Comparison of ENCODE assay signal across 21 cellular contexts in the genomic region with DNA sequence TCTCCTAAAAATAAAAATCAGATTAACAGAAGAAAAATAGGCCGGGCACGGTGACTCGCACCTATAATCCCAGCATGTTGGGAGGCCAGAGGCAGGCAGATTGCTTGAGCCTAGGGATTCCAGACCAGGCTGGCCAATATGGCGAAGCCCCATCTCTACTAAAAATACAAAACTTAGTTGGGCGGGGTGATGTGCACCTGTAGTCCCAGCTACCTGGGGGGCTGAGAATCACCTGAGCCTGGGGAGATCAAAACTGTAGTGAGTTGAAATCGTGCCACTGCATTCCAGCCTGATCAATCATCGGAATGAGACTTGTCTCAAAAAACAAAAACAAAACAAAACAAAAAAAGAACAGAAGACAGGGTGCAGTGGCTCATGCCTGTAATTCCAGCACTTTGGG. TPM values are rescaled to one million over a fixed set of nuclear protein-coding genes. Genes with fewer than 3 reads are reported as not detected.
DNase-seq lines count a peak whose midpoint lies in the region; ATAC-seq and TF ChIP-seq lines count a peak whose summit lies in the region.
"Had no signal": no experiment of that assay in that cellular context is flagged by ENCODE, and none has a peak within 500 bp of the region (broad histone marks: within the 10 kb centered on the region; RNA-seq: fewer than 3 reads in every experiment).

No MANE protein-coding gene starts in this region.

- peaks cover 22% of the 10 kb centered on the region for H3K4me1 ChIP-seq in left ventricle myocardium inferior
- H3K4me1 ChIP-seq in trophoblast cell (ENCODE audit: control insufficient read depth in 1 of 2, insufficient read depth in 2 of 2, low read length in 2 of 2) = peaks cover 19 to 20% of the 10 kb centered on the region in 2 experiments
- H3K4me1 ChIP-seq in upper lobe of right lung = peaks cover 21% of the 10 kb centered on the region

- no peak for ATAC-seq in upper lobe of right lung
- ATAC-seq: activated T-cell treated with anti-CD3 and anti-CD28 coated beads, Interleukin-2, amount 50 U/mL, for 4 hours; K562 had no signal

- peak overlapping the region; percentile 61 for H2BK5ac ChIP-seq in trophoblast cell (ENCODE audit: low read depth, low read length, poor library complexity)

- no peak overlapping the region for H3K18ac ChIP-seq in trophoblast cell (ENCODE audit: low read length)

- H3K4ac ChIP-seq in trophoblast cell (ENCODE audit: low read depth, low read length) = no peak overlapping the region

- no peak overlapping the region for H3K4me2 ChIP-seq in trophoblast cell (ENCODE audit: low read length)

- H3K79me2 ChIP-seq in trophoblast cell (ENCODE audit: control insufficient read depth, insufficient read depth, low read length, poor library complexity) = peaks cover 2% of the 10 kb centered on the region

- H3K27ac ChIP-seq in left ventricle myocardium inferior (replicated peaks) (peak overlapping the region; percentile 73), dorsolateral prefrontal cortex (peak overlapping the region in 45 of 59 donors; percentile 2 to 86 (median 63)), trophoblast cell (ENCODE audit: low read depth, low read length) (peak overlapping the region; percentile 93), upper lobe of right lung (peak overlapping the region; percentile 75)
- H3K27ac ChIP-seq: HL-60 had no signal

- peak overlapping the region; percentile 50 for H4K91ac ChIP-seq in trophoblast cell (ENCODE audit: low read depth, low read length)

- in situ Hi-C loops in GM13976 (cut with MboI; ENCODE audit: low sequenced_read_pairs, unreplicated experiment) = no loop called here

- peaks cover 24% of the 10 kb centered on the region for H3K79me1 ChIP-seq in trophoblast cell (ENCODE audit: low read length)

- H3K27me3 ChIP-seq in left ventricle myocardium inferior (ENCODE audit: low read depth) (no peaks in the 10 kb centered on the region), dorsolateral prefrontal cortex (no peaks in the 10 kb centered on the region), trophoblast cell (ENCODE audit: insufficient read depth, low read length) (no peaks in the 10 kb centered on the region), upper lobe of right lung (no peaks in the 10 kb centered on the region)

- peaks cover 0 to 2% (median 0%) of the 10 kb centered on the region in 3 donors for H3K27me3 Mint-ChIP-seq in immature natural killer cell (ENCODE audit: low read depth in 3 of 3)
- H3K27me3 Mint-ChIP-seq: activated naive CD8-positive, alpha-beta T cell had no signal

- H2AFZ ChIP-seq in trophoblast cell (ENCODE audit: insufficient read depth, low read length, poor library complexity) = no peak overlapping the region

- no peak for TF ChIP-seq CTCF in left ventricle myocardium inferior (IDR thresholded peaks at IDR 0.05; ENCODE audit: borderline replicate concordance)
- no peak for TF ChIP-seq CTCF in dorsolateral prefrontal cortex (IDR thresholded peaks at IDR 0.05 in 54 of 56, conservative IDR thresholded peaks at IDR 0.05 in 2 of 56; ENCODE audit: low read depth in 1 of 56, partially characterized antibody in 56 of 56)
- no peak for TF ChIP-seq CTCF in upper lobe of right lung (IDR thresholded peaks at IDR 0.05)
- TF ChIP-seq CTCF in GM13976 (IDR thresholded peaks at IDR 0.05; ENCODE audit: borderline replicate concordance, control extremely low read depth, extremely low read depth, insufficient read depth, missing control alignments) = no peak

- H2AK5ac ChIP-seq in trophoblast cell (ENCODE audit: low read length) = no peak overlapping the region

- peak overlapping the region; percentile 61 for H2BK12ac ChIP-seq in trophoblast cell (ENCODE audit: low read length)

- H3K9me3 ChIP-seq in left ventricle myocardium inferior (replicated peaks) (peaks cover 5% of the 10 kb centered on the region), trophoblast cell (ENCODE audit: insufficient read depth, low read depth, low read length) (no peaks in the 10 kb centered on the region), upper lobe of right lung (no peaks in the 10 kb centered on the region)

- no peak overlapping the region for H4K12ac ChIP-seq in trophoblast cell (ENCODE audit: low read depth, low read length)

- no peak overlapping the region for H3K23ac ChIP-seq in trophoblast cell (ENCODE audit: low read length)

- H3K4me3 ChIP-seq in left ventricle myocardium inferior = no peak overlapping the region
- H3K4me3 ChIP-seq in dorsolateral prefrontal cortex = no peak overlapping the region
- H3K4me3 ChIP-seq in trophoblast cell (ENCODE audit: low read depth, low read length) = no peak overlapping the region
- H3K4me3 ChIP-seq in upper lobe of right lung = no peak overlapping the region
- H3K4me3 ChIP-seq: K562 had no signal

- H4K8ac ChIP-seq in trophoblast cell (ENCODE audit: low read depth, low read length) = no peak overlapping the region

- DNase-seq in left ventricle myocardium inferior (no peak), cardiac septum (ENCODE audit: low spot score) (no peak), dorsolateral prefrontal cortex (no peak), trophoblast cell (peak; percentile 43 to 76), upper lobe of right lung (no peak), GM13976 (ENCODE audit: low spot score) (no peak), hypothalamus (lab: John Stamatoyannopoulos, UW) (no peak), immature natural killer cell (no peak)
- DNase-seq: activated CD4-positive, alpha-beta T cell treated with anti-CD3 and anti-CD28 coated beads, Interleukin-2, amount 50 U/mL, for 48 hours; activated T-cell treated with anti-CD3 and anti-CD28 coated beads, Interleukin-2, amount 50 U/mL, for 4 hours; CD4-positive, alpha-beta memory T cell; central memory CD4-positive, alpha-beta T cell; DMS79; NCI-H1048; NCI-H2171 treated with DMSO at 0.1 percent for 48 hours; NCI-H774; stimulated activated CD4-positive, alpha-beta T cell treated with anti-CD3 and anti-CD28 coated beads, Interleukin-4, amount 100 ng/mL, for 1 hour; stimulated activated CD8-positive, alpha-beta memory T cell treated with anti-CD3 and anti-CD28 coated beads, Interleukin-4, amount 100 ng/mL, for 48 hours had no signal

- peak overlapping the region; percentile 7 for H2BK120ac ChIP-seq in trophoblast cell (ENCODE audit: insufficient read depth, low read length, poor library complexity)

- no CpG with 5 or more reads among the region's 7 CpGs for WGBS in trophoblast cell (ENCODE audit: extremely low coverage, insufficient coverage, insufficient read length)

- no peaks in the 10 kb centered on the region for H3K36me3 Mint-ChIP-seq in immature natural killer cell
- H3K36me3 Mint-ChIP-seq: activated naive CD8-positive, alpha-beta T cell; CD4-positive, alpha-beta memory T cell had no signal

- no peak overlapping the region for H3K9ac ChIP-seq in trophoblast cell (ENCODE audit: low read length)

- intact Hi-C loops in left ventricle myocardium inferior (cut with micrococcal nuclease) (no loop called here), cardiac septum (cut with DNase I) (no loop called here), dorsolateral prefrontal cortex (cut with DNase I) (no loop called here), upper lobe of right lung (cut with DNase I) (no loop called here)

- H3K27ac Mint-ChIP-seq in immature natural killer cell = no peak overlapping the region
- H3K27ac Mint-ChIP-seq: activated naive CD8-positive, alpha-beta T cell; CD4-positive, alpha-beta memory T cell had no signal

- H3K14ac ChIP-seq in trophoblast cell (ENCODE audit: low read length) = no peak overlapping the region

- H3K4me1 Mint-ChIP-seq in immature natural killer cell = no peaks in the 10 kb centered on the region
- H3K4me1 Mint-ChIP-seq: CD4-positive, alpha-beta memory T cell had no signal

- H3K9me3 Mint-ChIP-seq in immature natural killer cell = peaks cover 0 to 1% (median 0%) of the 10 kb centered on the region in 6 donors
- H3K9me3 Mint-ChIP-seq: activated T-cell treated with anti-CD3 and anti-CD28 coated beads, Interleukin-2, amount 50 U/mL, for 4 hours had no signal

- H3K36me3 ChIP-seq in left ventricle myocardium inferior = no peaks in the 10 kb centered on the region
- H3K36me3 ChIP-seq in trophoblast cell (ENCODE audit: control insufficient read depth in 1 of 2, insufficient read depth in 2 of 2, low read length in 2 of 2) = no peaks in the 10 kb centered on the region
- H3K36me3 ChIP-seq in upper lobe of right lung = no peaks in the 10 kb centered on the region

- H3K4me3 Mint-ChIP-seq in immature natural killer cell = no peak overlapping the region
- H3K4me3 Mint-ChIP-seq: activated naive CD8-positive, alpha-beta T cell; activated T-cell treated with anti-CD3 and anti-CD28 coated beads, Interleukin-2, amount 50 U/mL, for 4 hours; CD4-positive, alpha-beta memory T cell had no signal

RNA-seq across cellular contexts. Expression of a gene that starts 32.8 kb away (rescaled TPM):
- total RNA-seq in left ventricle myocardium inferior = 8.4 TPM
- total RNA-seq in cardiac septum = 7.3 TPM
- 10 to 100 TPM in 105 of 120 experiments, 1 to 10 TPM in 15; 6.5 to 26.5 (median 12.5) TPM for total RNA-seq in dorsolateral prefrontal cortex
- polyA plus RNA-seq in trophoblast cell (2013) = 26.0 and 26.1 TPM in 2 replicates
- 4.8 TPM for total RNA-seq in upper lobe of right lung
- under 1 TPM in 2 of 3 donors, not detected in 1; 0.83 to 0.86 TPM for polyA plus RNA-seq in immature natural killer cell

Comparison
In these comparisons a context has a peak if more than half of its experiments do, and no peak if none do; other contexts are left out.
1. DNase-seq: peak in trophoblast cell (2 of 2); none in left ventricle myocardium inferior (single experiment), cardiac septum (single experiment), dorsolateral prefrontal cortex (0 of 10), upper lobe of right lung (single experiment), GM13976 (single experiment), hypothalamus (0 of 51) and immature natural killer cell (0 of 3).
2. Peak in every context shown above with its lines, with median percentiles within 50 percentile points of each other: H3K27ac ChIP-seq.